In genomic region chr12:94704452-94704871, GRCh38 we compare ENCODE assay signal across 10 cellular contexts. TPM values are rescaled to one million over a fixed set of nuclear protein-coding genes. Genes with fewer than 3 reads are reported as not detected.
DNase-seq lines count a peak whose midpoint lies in the region; ATAC-seq and TF ChIP-seq lines count a peak whose summit lies in the region.
"Had no signal": no experiment of that assay in that cellular context is flagged by ENCODE, and none has a peak within 500 bp of the region (broad histone marks: within the 10 kb centered on the region; RNA-seq: fewer than 3 reads in every experiment).

No MANE protein-coding gene starts in this region.

- ATAC-seq in heart right ventricle, result peak in 7 of 8 donors; percentile 42 to 73 (median 58)

- H3K27me3 ChIP-seq in heart right ventricle, result no peaks in the 10 kb centered on the region
- no peaks in the 10 kb centered on the region for H3K27me3 ChIP-seq in vagina

- H3K4me3 ChIP-seq in heart right ventricle, result no peak overlapping the region
- H3K4me3 ChIP-seq in vagina, result no peak overlapping the region

- DNase-seq in heart right ventricle (peak in 1 of 2 donors; percentile 11), cardiac septum (ENCODE audit: low spot score) (no peak), amniotic epithelial cell (ENCODE audit: low read depth) (peak; percentile 92), kidney tubule cell (ENCODE audit: low spot score) (peak; percentile 33), vagina (ENCODE audit: extremely low spot score in 2 of 2) (no peak), HUDEP-2 (lab: John Stamatoyannopoulos, UW; ENCODE audit: unreplicated experiment in 76 of 76) (no peak)
- DNase-seq in NK-92 treated with Interleukin-12 subunit alpha and Interleukin-12 subunit beta, amount 100 ng/mL, for 24 hours (lab: John Stamatoyannopoulos, UW), result no peak
- DNase-seq in stimulated activated CD4-positive, alpha-beta T cell treated with anti-CD3 and anti-CD28 coated beads, Interleukin-4, amount 100 ng/mL, for 1 hour, result no peak
- DNase-seq: activated naive CD4-positive, alpha-beta T cell; Caco-2 had no signal

- intact Hi-C loops in heart right ventricle (cut with DNase I) (no loop called here), cardiac septum (cut with DNase I) (no loop called here), vagina (cut with DNase I) (no loop called here)

- H3K27ac ChIP-seq in heart right ventricle (no peak overlapping the region), vagina (peak overlapping the region; percentile 69)

- no peaks in the 10 kb centered on the region for H3K36me3 ChIP-seq in heart right ventricle
- no peaks in the 10 kb centered on the region for H3K36me3 ChIP-seq in vagina

- H3K9me3 ChIP-seq in heart right ventricle, result no peaks in the 10 kb centered on the region
- no peaks in the 10 kb centered on the region for H3K9me3 ChIP-seq in vagina
- H3K9me3 ChIP-seq: Caco-2 had no signal

- TF ChIP-seq POLR2A in vagina (IDR thresholded peaks at IDR 0.05), result no peak

- TF ChIP-seq CTCF in heart right ventricle (IDR thresholded peaks at IDR 0.05) (no peak), vagina (IDR thresholded peaks at IDR 0.05) (no peak)

- WGBS in heart right ventricle, 2 donors, result 66 to 72% methylated on average over 4 of the region's 4 CpGs

- peaks cover 0 to 38% (median 18%) of the 10 kb centered on the region in 9 donors for H3K4me1 ChIP-seq in heart right ventricle
- H3K4me1 ChIP-seq in vagina, result peaks cover 60% of the 10 kb centered on the region
- H3K4me1 ChIP-seq: Caco-2 had no signal

RNA-seq across cellular contexts. Expression of gene TMCC3, which starts 54.1 kb away (rescaled TPM):
- 1 to 10 TPM; 1.3 to 7.3 (median 3.7) TPM for total RNA-seq in heart right ventricle
- polyA plus RNA-seq in heart right ventricle, result 1 to 10 TPM in 1 of 2 donors, under 1 TPM in 1; 0.88 to 2.6 TPM
- total RNA-seq in cardiac septum, result 2.3 TPM
- 11.5 TPM for total RNA-seq in vagina

Comparison
In these comparisons a context has a peak if more than half of its experiments do, and no peak if none do; other contexts are left out.
1. DNase-seq: peak in amniotic epithelial cell (single experiment) and kidney tubule cell (single experiment); none in cardiac septum (single experiment), vagina (0 of 2), NK-92 treated with Interleukin-12 subunit alpha and Interleukin-12 subunit beta, amount 100 ng/mL, for 24 hours (single experiment), stimulated activated CD4-positive, alpha-beta T cell treated with anti-CD3 and anti-CD28 coated beads, Interleukin-4, amount 100 ng/mL, for 1 hour (single experiment) and HUDEP-2 (0 of 76).